Comparison of ENCODE assay signal across 14 cellular contexts in genomic region chr10:114683593-114683992, GRCh38. TPM values are rescaled to one million over a fixed set of nuclear protein-coding genes. Genes with fewer than 3 reads are reported as not detected.
A peak's percentile ranks its signal among the peaks of the same experiment; 100 is the strongest.
DNase-seq lines count a peak whose midpoint lies in the region; ATAC-seq, FAIRE-seq and TF ChIP-seq lines count a peak whose summit lies in the region.
"Had no signal": no experiment of that assay in that cellular context is flagged by ENCODE, and none has a peak within 500 bp of the region (broad histone marks: within the 10 kb centered on the region; RNA-seq: fewer than 3 reads in every experiment).

No MANE protein-coding gene starts in this region.

- H3K27ac Mint-ChIP-seq in Caco-2 (ENCODE audit: unreplicated experiment) (peak overlapping the region; percentile 45), CD14-positive monocyte (no peak overlapping the region)
- H3K27ac Mint-ChIP-seq in activated CD8-positive, alpha-beta memory T cell treated with anti-CD3 and anti-CD28 coated beads, Interleukin-2, amount 10 ng/mL, durations not matched to agents 7 days and 5 days: no peak overlapping the region
- H3K27ac Mint-ChIP-seq: naive thymus-derived CD4-positive, alpha-beta T cell; T-helper 1 cell treated with Interleukin-12 subunit alpha and Interleukin-12 subunit beta and Interleukin-4 antibody, amounts not matched to agents 30 μg/mL and 1 μg/mL, for 36 hours had no signal

- CTCF ChIA-PET in Caco-2 (lab: Charles Lee): interaction anchor here (1.0 kb wide), 1 partner anchor 28 kb away, joined by 5 read pairs; no protein-coding TSS in a partner anchor
- CTCF ChIA-PET in activated CD8-positive, alpha-beta memory T cell treated with anti-CD3 and anti-CD28 coated beads, Interleukin-2, amount 10 ng/mL, durations not matched to agents 7 days and 5 days (lab: Charles Lee): no interaction called here

- H3K27me3 ChIP-seq in Caco-2 (replicated peaks; ENCODE audit: control insufficient read depth, insufficient read depth, low read length): no peaks in the 10 kb centered on the region

- H3K4me3 Mint-ChIP-seq in Caco-2 (ENCODE audit: unreplicated experiment) (peak overlapping the region; percentile 69), CD14-positive monocyte (no peak overlapping the region)
- no peak overlapping the region for H3K4me3 Mint-ChIP-seq in activated CD8-positive, alpha-beta memory T cell treated with anti-CD3 and anti-CD28 coated beads, Interleukin-2, amount 10 ng/mL, durations not matched to agents 7 days and 5 days
- H3K4me3 Mint-ChIP-seq: central memory CD8-positive, alpha-beta T cell; naive thymus-derived CD4-positive, alpha-beta T cell; T-helper 1 cell treated with Interleukin-12 subunit alpha and Interleukin-12 subunit beta and Interleukin-4 antibody, amounts not matched to agents 30 μg/mL and 1 μg/mL, for 36 hours had no signal

- intact Hi-C loops in Caco-2 (cut with micrococcal nuclease; ENCODE audit: unreplicated experiment) (no loop called here), kidney (cut with DNase I) (no loop called here), CD14-positive monocyte (cut with micrococcal nuclease) (no loop called here)

- H3K9ac ChIP-seq in kidney (ENCODE audit: low read length in 2 of 2): peak overlapping the region; percentile 1 to 31

- no peaks in the 10 kb centered on the region for H3K36me3 ChIP-seq in Caco-2 (ENCODE audit: control insufficient read depth, insufficient read depth, low read length)
- H3K36me3 ChIP-seq in kidney (ENCODE audit: control insufficient read depth in 1 of 2, insufficient read depth in 2 of 2, low read length in 2 of 2): no peaks in the 10 kb centered on the region

- DNase-seq in Caco-2 (no peak), cerebellum (ENCODE audit: low spot score) (peak; percentile 55), kidney (no peak), DMS 273 treated with DMSO at 0.1 percent for 48 hours (lab: John Stamatoyannopoulos, UW) (no peak), SIG-M5 (lab: John Stamatoyannopoulos, UW) (no peak), CD14-positive monocyte (ENCODE audit: low spot score) (no peak)
- DNase-seq in activated CD8-positive, alpha-beta memory T cell treated with anti-CD3 and anti-CD28 coated beads, Interleukin-2, amount 10 ng/mL, durations not matched to agents 7 days and 5 days: no peak
- DNase-seq: activated CD4-positive, alpha-beta T cell treated with anti-CD3 and anti-CD28 coated beads, Interleukin-2, amount 50 U/mL, for 1 hour; activated effector memory CD4-positive, alpha-beta T cell treated with anti-CD3 and anti-CD28 coated beads, Interleukin-2, amount 50 U/mL, for 16 hours; naive thymus-derived CD4-positive, alpha-beta T cell had no signal

- ATAC-seq in activated CD8-positive, alpha-beta memory T cell treated with anti-CD3 and anti-CD28 coated beads, Interleukin-2, amount 10 ng/mL, durations not matched to agents 7 days and 5 days: no peak
- ATAC-seq: naive thymus-derived CD4-positive, alpha-beta T cell had no signal

- no TSS peak for BruUV-seq in Caco-2 (replicated peaks; lab: Mats Ljungman, UMichigan)

- H3K4me3 ChIP-seq in Caco-2 (ENCODE audit: low read depth, low read length) (no peak overlapping the region), kidney (ENCODE audit: low read length in 2 of 2) (peak overlapping the region; percentile 5 to 49), skin epidermis (peak overlapping the region in 5 of 7 experiments; percentile 1 to 29 (median 17))

- H3K36me3 Mint-ChIP-seq in Caco-2 (ENCODE audit: insufficient read depth, unreplicated experiment): no peaks in the 10 kb centered on the region
- H3K36me3 Mint-ChIP-seq in CD14-positive monocyte: no peaks in the 10 kb centered on the region
- no peaks in the 10 kb centered on the region for H3K36me3 Mint-ChIP-seq in activated CD8-positive, alpha-beta memory T cell treated with anti-CD3 and anti-CD28 coated beads, Interleukin-2, amount 10 ng/mL, durations not matched to agents 7 days and 5 days
- H3K36me3 Mint-ChIP-seq: naive thymus-derived CD4-positive, alpha-beta T cell had no signal

- H3K27me3 Mint-ChIP-seq in Caco-2 (ENCODE audit: insufficient read depth, unreplicated experiment) (no peaks in the 10 kb centered on the region), CD14-positive monocyte (ENCODE audit: low read depth in 3 of 3) (peaks cover 0 to 2% (median 1%) of the 10 kb centered on the region in 3 donors)
- H3K27me3 Mint-ChIP-seq in activated CD8-positive, alpha-beta memory T cell treated with anti-CD3 and anti-CD28 coated beads, Interleukin-2, amount 10 ng/mL, durations not matched to agents 7 days and 5 days: peaks cover 19% of the 10 kb centered on the region
- H3K27me3 Mint-ChIP-seq: central memory CD8-positive, alpha-beta T cell had no signal

- peak overlapping the region; percentile 90 to 91 for H3K27ac ChIP-seq in kidney (ENCODE audit: low read depth in 2 of 2, low read length in 2 of 2)
- peak overlapping the region in 18 of 21 experiments; percentile 42 to 84 (median 74) for H3K27ac ChIP-seq in skin epidermis
- H3K27ac ChIP-seq: HL-60 had no signal

- POLR2A ChIA-PET in Caco-2 (lab: Charles Lee): interaction anchor here (1.3 kb wide), 1 partner anchor 20 kb away, joined by 3 read pairs; no protein-coding TSS in a partner anchor

- H3K9me3 Mint-ChIP-seq in Caco-2 (ENCODE audit: unreplicated experiment): no peaks in the 10 kb centered on the region
- H3K9me3 Mint-ChIP-seq in CD14-positive monocyte: no peaks in the 10 kb centered on the region
- H3K9me3 Mint-ChIP-seq in activated CD8-positive, alpha-beta memory T cell treated with anti-CD3 and anti-CD28 coated beads, Interleukin-2, amount 10 ng/mL, durations not matched to agents 7 days and 5 days (ENCODE audit: low read depth): no peaks in the 10 kb centered on the region
- H3K9me3 Mint-ChIP-seq: central memory CD8-positive, alpha-beta T cell; naive thymus-derived CD4-positive, alpha-beta T cell; T-helper 1 cell treated with Interleukin-12 subunit alpha and Interleukin-12 subunit beta and Interleukin-4 antibody, amounts not matched to agents 30 μg/mL and 1 μg/mL, for 36 hours had no signal

- peaks cover 42% of the 10 kb centered on the region for H3K4me1 ChIP-seq in Caco-2
- peaks cover 20 to 44% of the 10 kb centered on the region in 2 donors for H3K4me1 ChIP-seq in kidney (ENCODE audit: control insufficient read depth in 1 of 2, insufficient read depth in 1 of 2, low read depth in 1 of 2, low read length in 2 of 2)

- TF ChIP-seq CTCF in Caco-2 (IDR thresholded peaks at IDR 0.05; ENCODE audit: insufficient read depth in 1 of 2, low read depth in 1 of 2, low read length in 1 of 2, severe bottlenecking in 1 of 2, unreplicated experiment in 1 of 2) (no peak), kidney (IDR thresholded peaks at IDR 0.05; ENCODE audit: borderline replicate concordance, extremely low read depth, insufficient read depth) (no peak), CD14-positive monocyte (IDR thresholded peaks at IDR 0.05) (no peak)

- FAIRE-seq in kidney (lab: Jason Lieb, UNC): no peak

- H3K4me1 Mint-ChIP-seq in Caco-2 (ENCODE audit: low read depth, unreplicated experiment) (peaks cover 30% of the 10 kb centered on the region), CD14-positive monocyte (peaks cover 18% of the 10 kb centered on the region)
- no peaks in the 10 kb centered on the region for H3K4me1 Mint-ChIP-seq in activated CD8-positive, alpha-beta memory T cell treated with anti-CD3 and anti-CD28 coated beads, Interleukin-2, amount 10 ng/mL, durations not matched to agents 7 days and 5 days
- H3K4me1 Mint-ChIP-seq: central memory CD8-positive, alpha-beta T cell had no signal

- H3K9me3 ChIP-seq in Caco-2 (no peaks in the 10 kb centered on the region), kidney (ENCODE audit: control insufficient read depth in 1 of 2, low read length in 2 of 2) (no peaks in the 10 kb centered on the region)

RNA-seq across cellular contexts. Expression of gene ABLIM1, which starts 25.5 kb away (rescaled TPM):
- total RNA-seq in Caco-2 (2022): 71.7 and 79.3 TPM in 2 replicates
- 112 TPM for total RNA-seq in cerebellum
- total RNA-seq in kidney: 158 TPM
- 32.3 TPM for polyA plus RNA-seq in kidney (ENCODE audit: insufficient read depth, low read depth, low replicate concordance)
- polyA plus RNA-seq in CD14-positive monocyte: under 1 TPM; 0.33 to 0.91 TPM
- 10 to 100 TPM; 14.8 to 54.9 TPM for total RNA-seq in activated CD8-positive, alpha-beta memory T cell treated with anti-CD3 and anti-CD28 coated beads, Interleukin-2, amount 10 ng/mL, durations not matched to agents 7 days and 5 days
